ENCODE assay signal across 32 cellular contexts in the genomic region with DNA sequence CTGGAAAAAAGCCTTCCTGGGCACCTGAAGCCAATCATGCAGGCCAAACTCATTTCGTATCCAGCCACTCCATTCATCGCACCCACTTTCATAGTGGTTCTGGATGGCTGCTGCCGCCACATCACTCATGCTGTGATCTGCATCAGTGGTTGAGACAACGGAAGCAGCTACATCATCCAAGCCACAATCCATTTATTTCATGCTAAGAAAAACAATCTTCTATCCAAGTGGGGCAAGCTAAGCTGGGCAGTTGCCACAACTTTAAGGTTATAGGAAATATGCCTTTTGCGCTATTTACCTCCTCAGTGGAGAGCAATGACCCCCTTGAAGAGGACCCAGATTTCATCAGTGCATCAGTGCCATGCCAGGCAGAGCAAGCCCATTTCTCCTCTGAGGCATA.
"Had no signal": no experiment of that assay in that cellular context is flagged by ENCODE, and none has a peak within 500 bp of the region (broad histone marks: within the 10 kb centered on the region; RNA-seq: fewer than 3 reads in every experiment).

No MANE protein-coding gene starts in this region.

- H3K9me3 Mint-ChIP-seq: activated CD4-positive, alpha-beta T cell treated with anti-CD3 and anti-CD28 coated beads, Interleukin-2, amount 10 ng/mL, durations not matched to agents 7 days and 5 days; activated CD8-positive, alpha-beta T cell treated with anti-CD3 and anti-CD28 coated beads for 36 hours; activated naive CD8-positive, alpha-beta T cell treated with anti-CD3 and anti-CD28 coated beads, Interleukin-2, amount 50 U/mL, for 24 hours; activated T-helper 2 cell treated with anti-CD3 and anti-CD28 coated beads, Interferon-gamma antibody, Interleukin-2, Interleukin-4, amounts not matched to agents 10 μg/mL and 5 μg/mL and 100 μg/mL, durations not matched to agents 14 hours and 24 hours and 36 hours; brain; stimulated activated naive CD8-positive, alpha-beta T cell treated with anti-CD3 and anti-CD28 coated beads, Interleukin-15, Interleukin-2, amounts not matched to agents 100 ng/mL and 50 ng/mL, for 24 hours; T-helper 1 cell treated with Interleukin-12 subunit alpha and Interleukin-12 subunit beta and Interleukin-4 antibody, amounts not matched to agents 30 μg/mL and 1 μg/mL, for 36 hours; WTC11 had no signal

- H3K27me3 Mint-ChIP-seq: activated CD4-positive, alpha-beta T cell treated with anti-CD3 and anti-CD28 coated beads, Interleukin-2, amount 10 ng/mL, durations not matched to agents 7 days and 5 days; activated CD8-positive, alpha-beta T cell treated with anti-CD3 and anti-CD28 coated beads for 36 hours; activated naive CD4-positive, alpha-beta T cell treated with anti-CD3 and anti-CD28 coated beads, Interleukin-2, amount 50 U/mL, for 24 hours; activated naive CD8-positive, alpha-beta T cell treated with anti-CD3 and anti-CD28 coated beads, Interleukin-2, amount 50 U/mL, for 24 hours; naive B cell; progenitor cell of endocrine pancreas; stimulated activated naive CD8-positive, alpha-beta T cell treated with anti-CD3 and anti-CD28 coated beads, Interleukin-15, Interleukin-2, amounts not matched to agents 100 ng/mL and 50 ng/mL, for 24 hours had no signal

- H3K36me3 ChIP-seq: cardiac muscle cell, ovary, upper lobe of right lung had no signal

- FAIRE-seq: TTC549 had no signal

- DNase-seq: activated CD4-positive, alpha-beta T cell treated with anti-CD3 and anti-CD28 coated beads for 1 hour; activated CD4-positive, alpha-beta T cell treated with anti-CD3 and anti-CD28 coated beads, Interleukin-2, amount 10 ng/mL, durations not matched to agents 7 days and 5 days; activated CD8-positive, alpha-beta T cell treated with anti-CD3 and anti-CD28 coated beads for 36 hours; activated naive CD8-positive, alpha-beta T cell treated with anti-CD3 and anti-CD28 coated beads, Interleukin-2, amount 50 U/mL, for 24 hours; activated T-cell treated with anti-CD3 and anti-CD28 coated beads, Interleukin-2, amount 50 U/mL, for 48 hours; amygdala; dorsolateral prefrontal cortex; effector memory CD4-positive, alpha-beta T cell; erythroblast; left cardiac atrium; mammary epithelial cell; naive B cell; ovary; retina; stimulated activated CD4-positive, alpha-beta T cell treated with anti-CD3 and anti-CD28 coated beads, Interleukin-12 subunit alpha, Interleukin-12 subunit beta, amount 100 ng/mL, for 4 hours; stimulated activated CD4-positive, alpha-beta T cell treated with anti-CD3 and anti-CD28 coated beads, Interleukin-4, amount 100 ng/mL, for 1 hour; substantia nigra; SW 1271; T-helper 9 cell; upper lobe of right lung had no signal

- H3K27ac ChIP-seq: cardiac muscle cell, coronary artery, dorsolateral prefrontal cortex, ovary, skin epidermis, upper lobe of right lung had no signal

- H3K4me3 ChIP-seq: cardiac muscle cell, coronary artery, dorsolateral prefrontal cortex, ovary, skin epidermis, upper lobe of right lung had no signal

- H3K27ac Mint-ChIP-seq: activated CD4-positive, alpha-beta T cell treated with anti-CD3 and anti-CD28 coated beads, Interleukin-2, amount 10 ng/mL, durations not matched to agents 7 days and 5 days; activated CD8-positive, alpha-beta T cell treated with anti-CD3 and anti-CD28 coated beads for 36 hours; activated naive CD4-positive, alpha-beta T cell treated with anti-CD3 and anti-CD28 coated beads, Interleukin-2, amount 50 U/mL, for 24 hours; activated naive CD8-positive, alpha-beta T cell treated with anti-CD3 and anti-CD28 coated beads, Interleukin-2, amount 50 U/mL, for 24 hours; activated T-helper 2 cell treated with anti-CD3 and anti-CD28 coated beads, Interferon-gamma antibody, Interleukin-2, Interleukin-4, amounts not matched to agents 10 μg/mL and 5 μg/mL and 100 μg/mL, durations not matched to agents 14 hours and 24 hours and 36 hours; brain; progenitor cell of endocrine pancreas; stimulated activated effector memory CD8-positive, alpha-beta T cell treated with anti-CD3 and anti-CD28 coated beads, Interleukin-12 subunit alpha, Interleukin-12 subunit beta, amount 100 ng/mL, for 72 hours; stimulated activated naive CD8-positive, alpha-beta T cell treated with anti-CD3 and anti-CD28 coated beads, Interleukin-15, Interleukin-2, amounts not matched to agents 100 ng/mL and 50 ng/mL, for 24 hours; T-helper 1 cell treated with Interleukin-12 subunit alpha and Interleukin-12 subunit beta and Interleukin-4 antibody, amounts not matched to agents 30 μg/mL and 1 μg/mL, for 36 hours; WTC11 had no signal

- H3K27me3 ChIP-seq: cardiac muscle cell, ovary, upper lobe of right lung had no signal

- H3K4me1 ChIP-seq: upper lobe of right lung had no signal

- H3K4me1 Mint-ChIP-seq: activated CD4-positive, alpha-beta T cell treated with anti-CD3 and anti-CD28 coated beads, Interleukin-2, amount 10 ng/mL, durations not matched to agents 7 days and 5 days; activated naive CD4-positive, alpha-beta T cell treated with anti-CD3 and anti-CD28 coated beads, Interleukin-2, amount 50 U/mL, for 24 hours; activated naive CD8-positive, alpha-beta T cell treated with anti-CD3 and anti-CD28 coated beads, Interleukin-2, amount 50 U/mL, for 24 hours; brain; naive B cell; stimulated activated effector memory CD8-positive, alpha-beta T cell treated with anti-CD3 and anti-CD28 coated beads, Interleukin-12 subunit alpha, Interleukin-12 subunit beta, amount 100 ng/mL, for 72 hours; WTC11 had no signal

- H3K4me3 Mint-ChIP-seq: activated CD4-positive, alpha-beta T cell treated with anti-CD3 and anti-CD28 coated beads, Interleukin-2, amount 10 ng/mL, durations not matched to agents 7 days and 5 days; activated CD8-positive, alpha-beta T cell treated with anti-CD3 and anti-CD28 coated beads for 36 hours; activated naive CD4-positive, alpha-beta T cell treated with anti-CD3 and anti-CD28 coated beads, Interleukin-2, amount 50 U/mL, for 24 hours; activated naive CD8-positive, alpha-beta T cell treated with anti-CD3 and anti-CD28 coated beads, Interleukin-2, amount 50 U/mL, for 24 hours; brain; naive B cell; stimulated activated effector memory CD8-positive, alpha-beta T cell treated with anti-CD3 and anti-CD28 coated beads, Interleukin-12 subunit alpha, Interleukin-12 subunit beta, amount 100 ng/mL, for 72 hours; stimulated activated naive CD8-positive, alpha-beta T cell treated with anti-CD3 and anti-CD28 coated beads, Interleukin-15, Interleukin-2, amounts not matched to agents 100 ng/mL and 50 ng/mL, for 24 hours; T-helper 1 cell treated with Interleukin-12 subunit alpha and Interleukin-12 subunit beta and Interleukin-4 antibody, amounts not matched to agents 30 μg/mL and 1 μg/mL, for 36 hours; WTC11 had no signal

- H3K36me3 Mint-ChIP-seq: activated naive CD4-positive, alpha-beta T cell treated with anti-CD3 and anti-CD28 coated beads, Interleukin-2, amount 50 U/mL, for 24 hours; brain; naive B cell; stimulated activated effector memory CD8-positive, alpha-beta T cell treated with anti-CD3 and anti-CD28 coated beads, Interleukin-12 subunit alpha, Interleukin-12 subunit beta, amount 100 ng/mL, for 72 hours; WTC11 had no signal

- H3K9me3 ChIP-seq: ovary, upper lobe of right lung had no signal
